Comparison of ENCODE assay signal across 15 cellular contexts in the genomic region with DNA sequence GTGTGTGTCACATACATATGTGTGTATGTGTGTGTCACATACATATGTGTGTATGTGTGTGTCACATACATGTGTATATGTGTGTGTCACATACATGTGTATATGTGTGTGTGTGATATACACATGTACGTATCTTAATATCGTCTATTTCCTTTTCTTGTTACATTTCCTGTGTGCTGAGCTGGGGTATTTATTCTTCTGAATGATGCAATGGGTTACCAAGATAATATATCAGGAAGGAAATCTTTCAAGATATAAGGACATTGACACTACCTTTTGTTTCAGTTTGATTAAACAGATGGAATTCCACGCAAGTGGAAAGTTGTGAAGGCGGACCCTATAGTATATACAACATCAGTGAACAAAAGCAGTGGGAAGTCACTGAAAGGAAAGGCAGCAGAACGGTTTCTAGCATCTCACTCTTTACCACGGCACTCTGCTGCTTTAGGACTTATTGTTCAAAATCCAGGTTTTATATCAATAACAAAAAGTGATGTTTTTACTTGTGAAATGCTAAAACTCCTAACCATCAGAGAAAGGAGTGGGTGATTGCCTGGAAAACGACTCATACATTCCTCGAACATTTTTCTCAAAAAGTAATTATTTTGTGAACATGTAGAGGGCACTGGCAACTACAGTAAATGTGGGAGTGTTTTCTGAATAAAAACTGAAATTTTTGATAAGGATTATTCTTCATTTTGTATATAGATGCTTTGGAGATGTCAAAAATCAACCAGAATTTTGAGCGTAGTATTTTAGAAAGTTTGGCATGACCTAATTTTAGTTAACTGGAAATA. TPM values are rescaled to one million over a fixed set of nuclear protein-coding genes. Genes with fewer than 3 reads are reported as not detected.
DNase-seq lines count a peak whose midpoint lies in the region; ATAC-seq and TF ChIP-seq lines count a peak whose summit lies in the region.
"Had no signal": no experiment of that assay in that cellular context is flagged by ENCODE, and none has a peak within 500 bp of the region (broad histone marks: within the 10 kb centered on the region; RNA-seq: fewer than 3 reads in every experiment).

No MANE protein-coding gene starts in this region.

- no CpG with 5 or more reads among the region's 9 CpGs for WGBS in IMR-90 (ENCODE audit: extremely low coverage in 2 of 2, insufficient read length in 1 of 2), 2 experiments
- WGBS in neuronal stem cell (ENCODE audit: extremely low coverage in 2 of 2, insufficient read length in 2 of 2, insufficient replicate concordance in 1 of 2), 2 donors = no CpG with 5 or more reads among the region's 9 CpGs
- 75 to 87% methylated on average over 9 of the region's 9 CpGs for WGBS in sigmoid colon, 2 donors

- peak overlapping the region; percentile 84; the same call in 1 of the 3 replicates for H2BK15ac ChIP-seq in IMR-90 (ENCODE audit: low read depth, low read length)
- H2BK15ac ChIP-seq in neuronal stem cell (ENCODE audit: low read length) = no peak overlapping the region

- H3K27ac ChIP-seq in IMR-90 (ENCODE audit: insufficient read depth, low read length) (0 out of 2 replicates have a peak overlapping the region, but pooled peaks have one; percentile 52), neuronal stem cell (replicated peaks; ENCODE audit: low read length) (no peak overlapping the region), sigmoid colon (no peak overlapping the region)
- H3K27ac ChIP-seq: brain microvascular endothelial cell, right atrium auricular region, thyroid gland had no signal

- H4K8ac ChIP-seq in IMR-90 (ENCODE audit: low read depth in 2 of 2, low read length in 2 of 2) = peak overlapping the region in 1 of 2 experiments; percentile 76; a peak in 1 of 4 replicates
- H4K8ac ChIP-seq in neuronal stem cell (ENCODE audit: low read depth, low read length) = no peak overlapping the region

- peak overlapping the region; percentile 23; the same call in 1 of the 2 replicates for H2AK5ac ChIP-seq in IMR-90 (ENCODE audit: low read depth, low read length)
- no peak overlapping the region for H2AK5ac ChIP-seq in neuronal stem cell (ENCODE audit: low read depth, low read length)

- H3K9me3 ChIP-seq in IMR-90 (ENCODE audit: control insufficient read depth, insufficient read depth, low read length) = no peaks in the 10 kb centered on the region
- no peaks in the 10 kb centered on the region for H3K9me3 ChIP-seq in neuronal stem cell (replicated peaks in 1 of 2; ENCODE audit: control insufficient read depth in 2 of 2, insufficient read depth in 1 of 2, low read depth in 1 of 2, low read length in 2 of 2)
- no peaks in the 10 kb centered on the region for H3K9me3 ChIP-seq in mucosa of descending colon
- H3K9me3 ChIP-seq in sigmoid colon = no peaks in the 10 kb centered on the region
- H3K9me3 ChIP-seq: right atrium auricular region, thyroid gland had no signal

- CTCF ChIA-PET in IMR-90 (lab: Yijun Ruan, JAX) = no interaction called here

- peak overlapping the region; percentile 68; the same call in 1 of the 2 replicates for H3K4ac ChIP-seq in IMR-90 (ENCODE audit: low read depth, low read length)
- no peak overlapping the region for H3K4ac ChIP-seq in neuronal stem cell (ENCODE audit: low read length)

- H3K79me1 ChIP-seq in IMR-90 (ENCODE audit: low read depth in 1 of 2, low read length in 2 of 2) (no peaks in the 10 kb centered on the region), neuronal stem cell (ENCODE audit: low read depth, low read length) (no peaks in the 10 kb centered on the region)

- no peak overlapping the region for H3K4me3 ChIP-seq in IMR-90 (ENCODE audit: insufficient read depth, low read depth, low read length)
- no peak overlapping the region for H3K4me3 ChIP-seq in neuronal stem cell (ENCODE audit: low read length in 2 of 2)
- H3K4me3 ChIP-seq in H7 (ENCODE audit: insufficient read depth, low read depth, low read length) = no peak overlapping the region
- H3K4me3 ChIP-seq in mucosa of descending colon = no peak overlapping the region
- no peak overlapping the region for H3K4me3 ChIP-seq in sigmoid colon
- H3K4me3 ChIP-seq: right atrium auricular region, thyroid gland had no signal

- H3K18ac ChIP-seq in IMR-90 (ENCODE audit: low read depth, low read length) (peak overlapping the region; percentile 24), neuronal stem cell (ENCODE audit: low read length) (no peak overlapping the region)

- no peak overlapping the region for H3K56ac ChIP-seq in IMR-90 (ENCODE audit: extremely low read depth, insufficient read depth, low read length)

- H3K4me3 Mint-ChIP-seq in activated naive CD8-positive, alpha-beta T cell treated with anti-CD3 and anti-CD28 coated beads, Interleukin-2, amount 50 U/mL, for 24 hours = peak overlapping the region; percentile 37
- no peak overlapping the region for H3K4me3 Mint-ChIP-seq in stimulated activated memory B cell treated with anti-CD40 and anti-IgM and Interleukin-4, amounts not matched to agents 10 μg/mL and 1 μg/mL and 100 μg/mL, for 72 hours
- H3K4me3 Mint-ChIP-seq: endodermal cell had no signal

- no peaks in the 10 kb centered on the region for H3K9me3 Mint-ChIP-seq in activated naive CD8-positive, alpha-beta T cell treated with anti-CD3 and anti-CD28 coated beads, Interleukin-2, amount 50 U/mL, for 24 hours
- no peaks in the 10 kb centered on the region for H3K9me3 Mint-ChIP-seq in stimulated activated memory B cell treated with anti-CD40 and anti-IgM and Interleukin-4, amounts not matched to agents 10 μg/mL and 1 μg/mL and 100 μg/mL, for 72 hours
- H3K9me3 Mint-ChIP-seq: endodermal cell had no signal

- no peaks in the 10 kb centered on the region for H3K36me3 ChIP-seq in IMR-90 (ENCODE audit: control insufficient read depth, insufficient read depth, low read length)
- H3K36me3 ChIP-seq in neuronal stem cell (replicated peaks in 1 of 2; ENCODE audit: control insufficient read depth in 2 of 2, insufficient read depth in 2 of 2, low read length in 2 of 2) = no peaks in the 10 kb centered on the region
- H3K36me3 ChIP-seq in H7 (replicated peaks; ENCODE audit: control insufficient read depth, insufficient read depth, low read length) = no peaks in the 10 kb centered on the region
- H3K36me3 ChIP-seq in mucosa of descending colon (ENCODE audit: low read depth) = no peaks in the 10 kb centered on the region
- no peaks in the 10 kb centered on the region for H3K36me3 ChIP-seq in sigmoid colon
- H3K36me3 ChIP-seq: brain microvascular endothelial cell, right atrium auricular region, thyroid gland had no signal

- TF ChIP-seq CTCF in IMR-90 (conservative IDR thresholded peaks at IDR 0.05; ENCODE audit: low read depth, low read length) (no peak), mucosa of descending colon (IDR thresholded peaks at IDR 0.05) (no peak), sigmoid colon (IDR thresholded peaks at IDR 0.05) (no peak)

- no peak for TF ChIP-seq EP300 in sigmoid colon (IDR thresholded peaks at IDR 0.05)

- peak overlapping the region; percentile 55 for H2BK5ac ChIP-seq in IMR-90 (ENCODE audit: low read depth, low read length, poor library complexity, severe bottlenecking)
- H2BK5ac ChIP-seq in neuronal stem cell (ENCODE audit: low read length) = no peak overlapping the region

- peak overlapping the region; percentile 49; the same call in 1 of the 2 replicates for H4K91ac ChIP-seq in IMR-90 (ENCODE audit: insufficient read depth, low read depth, low read length)
- H4K91ac ChIP-seq in neuronal stem cell (ENCODE audit: low read depth, low read length, poor library complexity) = no peak overlapping the region

- dilution Hi-C loops in IMR-90 (cut with HindIII; ENCODE audit: low sequenced_read_pairs, unreplicated experiment) = no loop called here

- no peak overlapping the region for H2AK9ac ChIP-seq in IMR-90 (replicated peaks; ENCODE audit: low read depth, low read length, poor library complexity)

- no peak for TF ChIP-seq POLR2A in IMR-90 (IDR thresholded peaks at IDR 0.05; ENCODE audit: low read depth, low read length)
- no peak for TF ChIP-seq POLR2A in sigmoid colon (IDR thresholded peaks at IDR 0.05)

- in situ Hi-C loops in IMR-90 (cut with MboI; ENCODE audit: low sequenced_read_pairs) = no loop called here

- H3K4me1 Mint-ChIP-seq in activated naive CD8-positive, alpha-beta T cell treated with anti-CD3 and anti-CD28 coated beads, Interleukin-2, amount 50 U/mL, for 24 hours = peaks cover 75% of the 10 kb centered on the region
- no peaks in the 10 kb centered on the region for H3K4me1 Mint-ChIP-seq in stimulated activated memory B cell treated with anti-CD40 and anti-IgM and Interleukin-4, amounts not matched to agents 10 μg/mL and 1 μg/mL and 100 μg/mL, for 72 hours

- H4K5ac ChIP-seq in IMR-90 (ENCODE audit: low read depth, low read length) = no peak overlapping the region

- TF ChIP-seq RAD21 in IMR-90 (IDR thresholded peaks at IDR 0.05; ENCODE audit: low read length) = no peak

- no TSS peak for BruUV-seq in IMR-90 (replicated peaks; lab: Mats Ljungman, UMichigan)

- H2BK20ac ChIP-seq in IMR-90 (ENCODE audit: low read depth, low read length) = peak overlapping the region; percentile 75; the same call in 1 of the 2 replicates

- H3K9ac ChIP-seq in IMR-90 (ENCODE audit: low read depth, low read length) (no peak overlapping the region), neuronal stem cell (ENCODE audit: low read depth, low read length, poor library complexity) (no peak overlapping the region)

- H3K14ac ChIP-seq in IMR-90 (replicated peaks; ENCODE audit: low read depth, low read length) = peak overlapping the region; percentile 51; the same call in 1 of the 2 replicates
- H3K14ac ChIP-seq in neuronal stem cell (ENCODE audit: low read length) = no peak overlapping the region

- no peak overlapping the region for H2AFZ ChIP-seq in IMR-90 (replicated peaks; ENCODE audit: low read length, poor library complexity)
- H2AFZ ChIP-seq in neuronal stem cell (ENCODE audit: low read length) = peak overlapping the region; percentile 36

- no peaks in the 10 kb centered on the region for H3K36me3 Mint-ChIP-seq in activated naive CD8-positive, alpha-beta T cell treated with anti-CD3 and anti-CD28 coated beads, Interleukin-2, amount 50 U/mL, for 24 hours (ENCODE audit: low read depth)
- no peaks in the 10 kb centered on the region for H3K36me3 Mint-ChIP-seq in stimulated activated memory B cell treated with anti-CD40 and anti-IgM and Interleukin-4, amounts not matched to agents 10 μg/mL and 1 μg/mL and 100 μg/mL, for 72 hours

- peak overlapping the region; percentile 77 for H3K27ac Mint-ChIP-seq in activated naive CD8-positive, alpha-beta T cell treated with anti-CD3 and anti-CD28 coated beads, Interleukin-2, amount 50 U/mL, for 24 hours
- no peak overlapping the region for H3K27ac Mint-ChIP-seq in stimulated activated memory B cell treated with anti-CD40 and anti-IgM and Interleukin-4, amounts not matched to agents 10 μg/mL and 1 μg/mL and 100 μg/mL, for 72 hours
- H3K27ac Mint-ChIP-seq: endodermal cell had no signal

- POLR2A ChIA-PET in IMR-90 (lab: Charles Lee; ENCODE audit: unreplicated experiment) = no interaction called here

- no peaks in the 10 kb centered on the region for H3K27me3 Mint-ChIP-seq in activated naive CD8-positive, alpha-beta T cell treated with anti-CD3 and anti-CD28 coated beads, Interleukin-2, amount 50 U/mL, for 24 hours
- peaks cover 20% of the 10 kb centered on the region for H3K27me3 Mint-ChIP-seq in stimulated activated memory B cell treated with anti-CD40 and anti-IgM and Interleukin-4, amounts not matched to agents 10 μg/mL and 1 μg/mL and 100 μg/mL, for 72 hours

- H3K4me1 ChIP-seq in IMR-90 (ENCODE audit: control insufficient read depth, insufficient read depth, low read length) = peaks cover 23% of the 10 kb centered on the region
- H3K4me1 ChIP-seq in neuronal stem cell (ENCODE audit: control insufficient read depth in 2 of 2, insufficient read depth in 1 of 2, low read depth in 1 of 2, low read length in 2 of 2) = peaks cover 0 to 3% of the 10 kb centered on the region in 2 donors
- H3K4me1 ChIP-seq in mucosa of descending colon (ENCODE audit: low read depth) = no peaks in the 10 kb centered on the region
- peaks cover 0 to 40% (median 35%) of the 10 kb centered on the region in 4 donors for H3K4me1 ChIP-seq in sigmoid colon

- H4K20me1 ChIP-seq in IMR-90 (ENCODE audit: insufficient read depth, low read length) = no peaks in the 10 kb centered on the region

- H3K23ac ChIP-seq in IMR-90 (ENCODE audit: low read depth, low read length) = no peak overlapping the region
- H3K23ac ChIP-seq in neuronal stem cell (ENCODE audit: low read depth, low read length, poor library complexity) = no peak overlapping the region

- H3K9me1 ChIP-seq in IMR-90 (ENCODE audit: insufficient read depth, low read length) = peaks cover 8% of the 10 kb centered on the region

- H3K27me3 ChIP-seq in IMR-90 (ENCODE audit: control insufficient read depth, insufficient read depth, low read length) = no peaks in the 10 kb centered on the region
- no peaks in the 10 kb centered on the region for H3K27me3 ChIP-seq in neuronal stem cell (ENCODE audit: control insufficient read depth in 3 of 3, insufficient read depth in 3 of 3, low read depth in 1 of 3, low read length in 3 of 3)
- H3K27me3 ChIP-seq in H7 (ENCODE audit: control insufficient read depth, insufficient read depth, low read length) = no peaks in the 10 kb centered on the region
- no peaks in the 10 kb centered on the region for H3K27me3 ChIP-seq in sigmoid colon
- H3K27me3 ChIP-seq: brain microvascular endothelial cell, right atrium auricular region, thyroid gland had no signal

- H2BK12ac ChIP-seq in neuronal stem cell (ENCODE audit: low read length) = no peak overlapping the region

- H3K4me2 ChIP-seq in IMR-90 (ENCODE audit: low read depth, low read length) = peak overlapping the region; percentile 51; the same call in 1 of the 2 replicates
- no peak overlapping the region for H3K4me2 ChIP-seq in neuronal stem cell (ENCODE audit: insufficient read depth, low read length, poor library complexity, severe bottlenecking)

- intact Hi-C loops in IMR-90 (cut with micrococcal nuclease) = no loop called here
- intact Hi-C loops in mucosa of descending colon (cut with DNase I, micrococcal nuclease) = no loop called here
- intact Hi-C loops in sigmoid colon (cut with DNase I) = no loop called here

- H2BK120ac ChIP-seq in IMR-90 (ENCODE audit: low read depth, low read length) = peak overlapping the region; percentile 66
- H2BK120ac ChIP-seq in neuronal stem cell (ENCODE audit: low read depth, low read length) = no peak overlapping the region

- ATAC-seq in IMR-90 (ENCODE audit: low read depth) (no peak), mucosa of descending colon (no peak)
- peak; percentile 26 for ATAC-seq in activated naive CD8-positive, alpha-beta T cell treated with anti-CD3 and anti-CD28 coated beads, Interleukin-2, amount 50 U/mL, for 24 hours
- ATAC-seq in stimulated activated memory B cell treated with anti-CD40 and anti-IgM and Interleukin-4, amounts not matched to agents 10 μg/mL and 1 μg/mL and 100 μg/mL, for 72 hours = no peak

- DNase-seq in ELR (ENCODE audit: low read depth) (peak; percentile 24), IMR-90 (peak; percentile 49), neuronal stem cell (ENCODE audit: low spot score) (no peak), H7 (no peak), mucosa of descending colon (no peak), sigmoid colon (no peak)
- no peak for DNase-seq in activated naive CD8-positive, alpha-beta T cell treated with anti-CD3 and anti-CD28 coated beads, Interleukin-2, amount 50 U/mL, for 24 hours
- DNase-seq: brain microvascular endothelial cell, endodermal cell, kidney glomerular epithelial cell, NCI-H524, thyroid gland had no signal

RNA-seq across cellular contexts. Expression of gene IL21, which starts 43.1 kb away (rescaled TPM):
- total RNA-seq in IMR-90 (2012; rRNA removed) = not detected in 2 replicates
- polyA plus RNA-seq in IMR-90 (2012; rRNA removed) = not detected in 2 replicates
- polyA plus RNA-seq in IMR-90 (2012; cell fraction: cytosol; rRNA removed) = not detected in 2 replicates
- not detected in 2 replicates for polyA plus RNA-seq in IMR-90 (2012; cell fraction: nucleus; rRNA removed; ENCODE audit: low replicate concordance)
- polyA plus RNA-seq in neuronal stem cell (2013, experiment 1 of 2) = not detected
- polyA plus RNA-seq in neuronal stem cell (2013, experiment 2 of 2) = not detected
- not detected in 2 replicates for total RNA-seq in H7 (2014; rRNA removed; shearing (Covaris generic))
- not detected for total RNA-seq in mucosa of descending colon
- total RNA-seq in sigmoid colon = not detected
- under 1 TPM in 1 of 3 donors, not detected in 2; 0.63 TPM for polyA plus RNA-seq in sigmoid colon
- total RNA-seq: endodermal cell, myocyte, right atrium auricular region, thyroid gland had no signal

Comparison
In these comparisons a context has a peak if more than half of its experiments do, and no peak if none do; other contexts are left out.
1. DNase-seq: peak in ELR (single experiment) and IMR-90 (single experiment); none in activated naive CD8-positive, alpha-beta T cell treated with anti-CD3 and anti-CD28 coated beads, Interleukin-2, amount 50 U/mL, for 24 hours (single experiment), neuronal stem cell (single experiment), H7 (single experiment), mucosa of descending colon (0 of 3) and sigmoid colon (single experiment).